Comparison of ENCODE assay signal across 8 cellular contexts in genomic region chr2:97935719-97936161, GRCh38.
DNase-seq lines count a peak whose midpoint lies in the region; ATAC-seq and TF ChIP-seq lines count a peak whose summit lies in the region.

No MANE protein-coding gene starts in this region.

- peak; percentile 88 for DNase-seq in AG10803 (ENCODE audit: low read depth)
- peak; percentile 21 for DNase-seq in H4 (ENCODE audit: low spot score)
- DNase-seq in OCI-LY7 (ENCODE audit: low spot score), result peak; percentile 44
- DNase-seq in iris pigment epithelial cell (ENCODE audit: low read depth), result peak; percentile 78
- no peak for DNase-seq in T1000 (lab: John Stamatoyannopoulos, UW)
- no peak for DNase-seq in cerebellar nuclear complex (lab: John Stamatoyannopoulos, UW)
- DNase-seq in NCI-H1417 treated with DMSO at 0.1 percent for 48 hours (lab: John Stamatoyannopoulos, UW), result no peak

- peaks cover 73% of the 10 kb centered on the region for H3K4me1 ChIP-seq in OCI-LY7 (ENCODE audit: insufficient read depth, low read length, poor library complexity, severe bottlenecking)

- no peaks in the 10 kb centered on the region for H4K20me1 ChIP-seq in OCI-LY7 (ENCODE audit: insufficient read depth, low read length)

- peak overlapping the region; percentile 93 for H3K27ac ChIP-seq in OCI-LY7 (ENCODE audit: low read depth, low read length, poor library complexity, severe bottlenecking)

- peaks cover 67% of the 10 kb centered on the region for H3K79me2 ChIP-seq in OCI-LY7 (ENCODE audit: insufficient read depth, low read depth, low read length)

- intact Hi-C loops in OCI-LY7 (cut with micrococcal nuclease; ENCODE audit: unreplicated experiment), result loop anchor here (1.0 to 10.0 kb wide), 4 partner anchors 19 to 149 kb away; partner anchors contain the start of genes TMEM131 and VWA3B

- H3K4me2 ChIP-seq in OCI-LY7 (ENCODE audit: low read length), result peak overlapping the region; percentile 94

- no peaks in the 10 kb centered on the region for H3K9me2 ChIP-seq in OCI-LY7 (ENCODE audit: insufficient read depth, low read length)

- H2AFZ ChIP-seq in OCI-LY7 (ENCODE audit: low read length), result no peak overlapping the region; the same call in 1 of the 2 replicates

- TF ChIP-seq CTCF in AG10803 (conservative IDR thresholded peaks at IDR 0.05; ENCODE audit: low read length) (no peak), OCI-LY7 (conservative IDR thresholded peaks at IDR 0.05; ENCODE audit: low read length) (no peak)

- BruUV-seq in OCI-LY7 (replicated peaks; lab: Mats Ljungman, UMichigan), result TSS peak; percentile 17

- H3K9me3 ChIP-seq in OCI-LY7 (ENCODE audit: low read length), result no peaks in the 10 kb centered on the region; the same call in 1 of the 2 replicates

- CTCF ChIA-PET in OCI-LY7 (lab: Charles Lee; ENCODE audit: unreplicated experiment), result interaction anchor here (1.3 to 1.8 kb wide), 2 partner anchors 18 to 23 kb away, joined by 4 to 6 read pairs; no protein-coding TSS in a partner anchor

- POLR2A ChIA-PET in OCI-LY7 (lab: Charles Lee), result interaction anchor here (0.9 to 2.1 kb wide), 8 partner anchors 11 to 77 kb away, joined by 3 to 14 read pairs (median 4); no protein-coding TSS in a partner anchor

- H3K4me3 ChIP-seq in AG10803 (ENCODE audit: low read length) (no peak overlapping the region), OCI-LY7 (ENCODE audit: low read depth, low read length, poor library complexity, severe bottlenecking) (peak overlapping the region; percentile 48)

- no peaks in the 10 kb centered on the region for H3K36me3 ChIP-seq in OCI-LY7 (ENCODE audit: insufficient read depth, low read length)

- no peak for ATAC-seq in GM18867 (IDR thresholded peaks at IDR 0.05; ENCODE audit: unreplicated experiment)

Comparison
In these comparisons a context has a peak if more than half of its experiments do, and no peak if none do; other contexts are left out.
1. DNase-seq: peak in AG10803 (single experiment), H4 (single experiment), OCI-LY7 (single experiment) and iris pigment epithelial cell (single experiment); none in T1000 (single experiment), cerebellar nuclear complex (0 of 2) and NCI-H1417 treated with DMSO at 0.1 percent for 48 hours (single experiment).